In genomic region chr9:89277043-89277442, GRCh38 we compare ENCODE assay signal across 2 cellular contexts.
TF ChIP-seq lines count a peak whose summit lies in the region.

No MANE protein-coding gene starts in this region.

TF ChIP-seq in IMR-90, 13 proteins besides CTCF, POLR2A, EP300 and RAD21:
- TF ChIP-seq RCOR1 (IDR thresholded peaks at IDR 0.05; ENCODE audit: insufficient replicate concordance, low read length): no peak
- TF ChIP-seq RFX5 (IDR thresholded peaks at IDR 0.05; ENCODE audit: low read depth, low read length): no peak
- TF ChIP-seq CEBPB (IDR thresholded peaks at IDR 0.05; ENCODE audit: low read depth, low read length): no peak
- no peak for TF ChIP-seq MXI1 (IDR thresholded peaks at IDR 0.05; ENCODE audit: borderline replicate concordance, low read depth, low read length)
- no peak for TF ChIP-seq CHD1 (IDR thresholded peaks at IDR 0.05; ENCODE audit: low read depth, low read length)

TF ChIP-seq in HepG2, 621 proteins besides CTCF, POLR2A, EP300 and RAD21:
- TF ChIP-seq ZMAT3 (CRISPR knock-in tag; conservative IDR thresholded peaks at IDR 0.05) (no peak), IKZF5 (CRISPR knock-in tag; IDR thresholded peaks at IDR 0.05) (no peak), ZNF879 (CRISPR knock-in tag; IDR thresholded peaks at IDR 0.05) (no peak), NCOA5 (CRISPR knock-in tag; IDR thresholded peaks at IDR 0.05) (no peak), SCMH1 (CRISPR knock-in tag; IDR thresholded peaks at IDR 0.05; ENCODE audit: borderline replicate concordance) (no peak), ZFP90 (CRISPR knock-in tag; IDR thresholded peaks at IDR 0.05; ENCODE audit: borderline replicate concordance) (no peak), NR2C2 (CRISPR knock-in tag; IDR thresholded peaks at IDR 0.05; ENCODE audit: borderline replicate concordance) (no peak), ZNF274 (CRISPR knock-in tag; IDR thresholded peaks at IDR 0.05) (no peak), CREBL2 (CRISPR knock-in tag; IDR thresholded peaks at IDR 0.05; ENCODE audit: borderline replicate concordance) (no peak)
TF ChIP-seq in HepG2: peak in this region for 0.
